In the genomic region with DNA sequence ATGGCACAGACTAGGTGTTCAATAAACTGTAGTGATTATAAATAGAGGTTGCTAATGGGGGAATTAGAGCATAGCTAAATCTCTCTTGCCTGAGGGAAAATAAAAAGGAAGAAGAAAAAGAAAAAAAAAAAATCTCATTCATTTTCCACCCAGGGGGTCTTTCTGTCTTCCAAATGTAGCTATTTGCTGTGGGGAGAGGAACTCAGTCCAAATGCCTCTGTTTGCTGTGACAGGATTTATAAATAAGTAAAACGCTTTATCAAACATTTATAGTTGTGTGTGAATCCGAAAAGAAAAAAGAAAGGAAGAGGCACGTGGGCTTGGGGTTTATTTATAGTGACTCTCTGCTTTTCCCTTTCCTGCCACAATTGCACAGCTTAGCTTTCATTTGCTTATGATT, we compare ENCODE assay signal across 24 cellular contexts.
"Had no signal": no experiment of that assay in that cellular context is flagged by ENCODE, and none has a peak within 500 bp of the region (broad histone marks: within the 10 kb centered on the region; RNA-seq: fewer than 3 reads in every experiment).

No MANE protein-coding gene starts in this region.

- H3K27me3 ChIP-seq: dorsolateral prefrontal cortex, esophagus squamous epithelium, foreskin keratinocyte, neutrophil, tibial artery, upper lobe of left lung, uterus had no signal

- H3K36me3 Mint-ChIP-seq: naive B cell; stimulated activated memory B cell treated with anti-CD40 and anti-IgM and Interleukin-4, amounts not matched to agents 10 μg/mL and 1 μg/mL and 100 μg/mL, for 72 hours had no signal

- H3K4me3 Mint-ChIP-seq: naive B cell; stimulated activated memory B cell treated with anti-CD40 and anti-IgM and Interleukin-4, amounts not matched to agents 10 μg/mL and 1 μg/mL and 100 μg/mL, for 72 hours; stimulated activated naive CD8-positive, alpha-beta T cell treated with anti-CD3 and anti-CD28 coated beads, Interleukin-15, Interleukin-2, amounts not matched to agents 100 ng/mL and 50 ng/mL, for 24 hours had no signal

- H3K27ac Mint-ChIP-seq: naive B cell; stimulated activated memory B cell treated with anti-CD40 and anti-IgM and Interleukin-4, amounts not matched to agents 10 μg/mL and 1 μg/mL and 100 μg/mL, for 72 hours; stimulated activated naive CD8-positive, alpha-beta T cell treated with anti-CD3 and anti-CD28 coated beads, Interleukin-15, Interleukin-2, amounts not matched to agents 100 ng/mL and 50 ng/mL, for 24 hours had no signal

- H3K36me3 ChIP-seq: esophagus squamous epithelium, left ventricle myocardium inferior, lower lobe of right lung, neutrophil, spleen, tibial artery, upper lobe of left lung, uterus had no signal

- DNase-seq: cortex of kidney; dorsolateral prefrontal cortex; effector CD8-positive, alpha-beta T cell; esophagus squamous epithelium; foreskin keratinocyte; kidney; left cardiac atrium; left ventricle myocardium inferior; lower lobe of right lung; mesenchymal stem cell; naive B cell; psoas muscle; spleen; stimulated activated CD4-positive, alpha-beta T cell treated with anti-CD3 and anti-CD28 coated beads, Interleukin-15, amount 100 ng/mL, for 24 hours; stimulated activated CD4-positive, alpha-beta T cell treated with anti-CD3 and anti-CD28 coated beads, Interleukin-1b, Interleukin-23, amount 100 ng/mL, for 48 hours; stimulated activated CD4-positive, alpha-beta T cell treated with anti-CD3 and anti-CD28 coated beads, Interleukin-4, amount 100 ng/mL, for 24 hours; tibial artery; upper lobe of left lung; uterus had no signal

- H3K9me3 Mint-ChIP-seq: stimulated activated memory B cell treated with anti-CD40 and anti-IgM and Interleukin-4, amounts not matched to agents 10 μg/mL and 1 μg/mL and 100 μg/mL, for 72 hours had no signal

- H3K27me3 Mint-ChIP-seq: naive B cell; stimulated activated memory B cell treated with anti-CD40 and anti-IgM and Interleukin-4, amounts not matched to agents 10 μg/mL and 1 μg/mL and 100 μg/mL, for 72 hours; stimulated activated naive CD8-positive, alpha-beta T cell treated with anti-CD3 and anti-CD28 coated beads, Interleukin-15, Interleukin-2, amounts not matched to agents 100 ng/mL and 50 ng/mL, for 24 hours had no signal

- H3K4me3 ChIP-seq: esophagus squamous epithelium, left ventricle myocardium inferior, lower lobe of right lung, psoas muscle, spleen, tibial artery, upper lobe of left lung, uterus had no signal

- H3K27ac ChIP-seq: epithelial cell of prostate, esophagus squamous epithelium, foreskin keratinocyte, left ventricle myocardium inferior, lower lobe of right lung, neutrophil, psoas muscle, spleen, tibial artery, upper lobe of left lung, uterus had no signal

- ATAC-seq: foreskin keratinocyte; left cardiac atrium; lower lobe of right lung; psoas muscle; sciatic nerve; stimulated activated memory B cell treated with anti-CD40 and anti-IgM and Interleukin-4, amounts not matched to agents 10 μg/mL and 1 μg/mL and 100 μg/mL, for 72 hours had no signal

- H3K9me3 ChIP-seq: esophagus squamous epithelium, left ventricle myocardium inferior, lower lobe of right lung, neutrophil, psoas muscle, spleen, tibial artery, upper lobe of left lung, uterus had no signal

- H3K4me1 Mint-ChIP-seq: naive B cell; stimulated activated memory B cell treated with anti-CD40 and anti-IgM and Interleukin-4, amounts not matched to agents 10 μg/mL and 1 μg/mL and 100 μg/mL, for 72 hours had no signal

- H3K4me1 ChIP-seq: esophagus squamous epithelium, foreskin keratinocyte, left ventricle myocardium inferior, lower lobe of right lung, psoas muscle, spleen, tibial artery, upper lobe of left lung, uterus had no signal
